ENCODE assay signal across 20 cellular contexts in genomic region chr16:15621456-15621855, GRCh38.
"Had no signal": no experiment of that assay in that cellular context is flagged by ENCODE, and none has a peak within 500 bp of the region (broad histone marks: within the 10 kb centered on the region; RNA-seq: fewer than 3 reads in every experiment).

No MANE protein-coding gene starts in this region.

- H3K4me1 Mint-ChIP-seq: mesothelial cell of epicardium; nephron; stimulated activated naive CD8-positive, alpha-beta T cell treated with anti-CD3 and anti-CD28 coated beads, Interleukin-15, amount 100 ng/mL, for 72 hours had no signal

- H3K27me3 ChIP-seq: gastroesophageal sphincter had no signal

- H3K27ac Mint-ChIP-seq: activated T-helper 1 cell treated with anti-CD3 and anti-CD28 coated beads, Interleukin-12 subunit alpha, Interleukin-12 subunit beta, Interleukin-2, Interleukin-4 antibody, amounts not matched to agents 30 ng/mL and 10 ng/mL and 1 ng/mL, durations not matched to agents 14 hours and 24 hours and 36 hours; dendritic cell treated with granulocyte-macrophage colony-stimulating factor and Interleukin-4, amounts not matched to agents 40 ng/mL and 50 ng/mL, for 4 days; mesothelial cell of epicardium; nephron had no signal

- H3K4me3 Mint-ChIP-seq: activated T-helper 1 cell treated with anti-CD3 and anti-CD28 coated beads, Interleukin-12 subunit alpha, Interleukin-12 subunit beta, Interleukin-2, Interleukin-4 antibody, amounts not matched to agents 30 ng/mL and 10 ng/mL and 1 ng/mL, durations not matched to agents 14 hours and 24 hours and 36 hours; dendritic cell treated with granulocyte-macrophage colony-stimulating factor and Interleukin-4, amounts not matched to agents 40 ng/mL and 50 ng/mL, for 4 days; immature natural killer cell; mesothelial cell of epicardium; nephron; stimulated activated naive CD8-positive, alpha-beta T cell treated with anti-CD3 and anti-CD28 coated beads, Interleukin-15, amount 100 ng/mL, for 72 hours; T-cell had no signal

- H3K27ac ChIP-seq: gastroesophageal sphincter, lower lobe of right lung, SK-N-MC had no signal

- ATAC-seq: esophagus mucosa; gastroesophageal sphincter; lower lobe of right lung; stimulated activated naive CD8-positive, alpha-beta T cell treated with anti-CD3 and anti-CD28 coated beads, Interleukin-15, amount 100 ng/mL, for 72 hours; T-cell had no signal

- H3K9me3 Mint-ChIP-seq: activated T-helper 1 cell treated with anti-CD3 and anti-CD28 coated beads, Interleukin-12 subunit alpha, Interleukin-12 subunit beta, Interleukin-2, Interleukin-4 antibody, amounts not matched to agents 30 ng/mL and 10 ng/mL and 1 ng/mL, durations not matched to agents 14 hours and 24 hours and 36 hours; dendritic cell treated with granulocyte-macrophage colony-stimulating factor and Interleukin-4, amounts not matched to agents 40 ng/mL and 50 ng/mL, for 4 days; immature natural killer cell; mesothelial cell of epicardium; nephron; stimulated activated naive CD8-positive, alpha-beta T cell treated with anti-CD3 and anti-CD28 coated beads, Interleukin-15, amount 100 ng/mL, for 72 hours; T-cell had no signal

- H3K27me3 Mint-ChIP-seq: dendritic cell treated with granulocyte-macrophage colony-stimulating factor and Interleukin-4, amounts not matched to agents 40 ng/mL and 50 ng/mL, for 4 days; stimulated activated naive CD8-positive, alpha-beta T cell treated with anti-CD3 and anti-CD28 coated beads, Interleukin-15, amount 100 ng/mL, for 72 hours; T-cell had no signal

- H3K4me3 ChIP-seq: gastroesophageal sphincter, lower lobe of right lung, SK-N-MC had no signal

- DNase-seq: activated CD4-positive, alpha-beta T cell treated with anti-CD3 and anti-CD28 coated beads, Interleukin-2, amount 50 U/mL, for 1 hour; activated CD4-positive, CD25-positive, alpha-beta regulatory T cell treated with anti-CD3 and anti-CD28 coated beads, Interleukin-2, amount 50 U/mL, for 72 hours; activated CD8-positive, alpha-beta memory T cell treated with anti-CD3 and anti-CD28 coated beads, Interleukin-2, amount 50 U/mL, for 4 hours; activated naive CD4-positive, alpha-beta T cell treated with Interleukin-2 at 50 U/mL for 16 hours; effector CD8-positive, alpha-beta T cell; immature natural killer cell; lower lobe of right lung; occipital lobe; retina; stimulated activated CD4-positive, alpha-beta T cell treated with anti-CD3 and anti-CD28 coated beads, Interleukin-2, amount 100 ng/mL, for 24 hours; stimulated activated naive CD8-positive, alpha-beta T cell treated with anti-CD3 and anti-CD28 coated beads, Interleukin-15, amount 100 ng/mL, for 72 hours; T-cell; trophoblast cell had no signal

- H3K4me1 ChIP-seq: gastroesophageal sphincter, lower lobe of right lung had no signal

- H3K9me3 ChIP-seq: gastroesophageal sphincter, lower lobe of right lung had no signal
